8 cellular contexts compared by ENCODE assay signal in the genomic region with DNA sequence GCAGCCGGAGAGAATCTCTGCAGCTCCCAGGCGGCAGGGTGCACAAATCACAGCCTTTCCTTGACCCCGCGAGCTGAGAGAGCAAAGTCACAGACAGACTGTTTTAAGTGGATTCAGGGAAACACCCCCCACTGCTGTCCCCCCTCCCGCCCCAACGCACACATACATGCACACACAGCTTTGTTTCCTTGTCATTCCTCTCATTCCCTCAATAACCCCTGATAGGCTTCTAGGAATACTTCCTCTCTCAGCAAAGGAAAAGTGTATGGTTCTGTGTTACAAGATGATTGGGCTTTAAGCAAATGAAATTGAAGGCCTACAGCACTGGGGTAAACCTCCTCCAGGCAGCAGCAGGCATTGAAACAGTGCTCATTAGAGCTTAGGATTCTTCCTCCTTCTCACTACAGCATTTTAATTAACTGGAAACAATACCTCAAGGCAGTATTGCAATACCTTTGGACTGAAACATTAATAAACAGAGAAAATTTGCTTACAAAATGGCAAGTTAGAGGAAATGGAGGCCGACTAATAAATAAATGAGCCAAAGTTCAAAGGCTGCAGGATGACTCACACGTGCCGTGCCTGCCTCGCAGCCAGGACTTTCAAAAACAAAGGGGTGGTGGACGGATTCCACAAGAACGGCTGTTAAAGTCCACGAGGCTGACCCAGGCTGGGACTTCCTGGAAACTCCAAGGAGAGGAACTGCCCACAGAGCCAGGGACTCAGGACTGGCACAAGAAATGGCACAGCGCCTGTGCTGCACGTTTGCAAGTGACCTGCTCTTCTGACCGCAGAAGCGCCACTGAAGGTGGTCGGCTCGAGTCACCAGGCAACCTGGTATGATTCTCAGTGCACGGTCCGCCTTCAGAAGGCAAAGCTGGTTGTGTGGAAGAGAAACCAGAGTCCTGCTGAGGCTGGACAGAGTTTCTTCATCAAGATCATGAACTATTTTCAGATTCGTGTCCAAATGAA.
DNase-seq lines count a peak whose midpoint lies in the region; ATAC-seq and TF ChIP-seq lines count a peak whose summit lies in the region.

No MANE protein-coding gene starts in this region.

- no peak overlapping the region for H3K27ac ChIP-seq in neural progenitor cell
- no peak overlapping the region for H3K27ac ChIP-seq in effector memory CD4-positive, alpha-beta T cell (ENCODE audit: insufficient read depth, low read length, poor library complexity, severe bottlenecking)

- H3K4me1 Mint-ChIP-seq in neural progenitor cell = peaks cover 23% of the 10 kb centered on the region

- peak overlapping the region; percentile 72 for H3K27ac Mint-ChIP-seq in neural progenitor cell

- peaks cover 2% of the 10 kb centered on the region for H3K9me3 Mint-ChIP-seq in neural progenitor cell

- peak overlapping the region; percentile 88 for H2AFZ ChIP-seq in neural progenitor cell (replicated peaks)

- DNase-seq in Daoy (ENCODE audit: low read depth) = peak; percentile 73
- peak; percentile 36 for DNase-seq in RKO (ENCODE audit: low spot score)
- peak; percentile 76 for DNase-seq in epithelial cell of proximal tubule (ENCODE audit: low read depth)
- no peak for DNase-seq in neural progenitor cell (ENCODE audit: low spot score)
- DNase-seq in effector memory CD4-positive, alpha-beta T cell = no peak
- DNase-seq in NCI-H748 treated with DMSO at 0.1 percent for 48 hours (lab: John Stamatoyannopoulos, UW) = no peak

- peaks cover 11% of the 10 kb centered on the region for H3K4me1 ChIP-seq in neural progenitor cell
- H3K4me1 ChIP-seq in effector memory CD4-positive, alpha-beta T cell (ENCODE audit: control insufficient read depth, insufficient read depth, low read length, poor library complexity, severe bottlenecking) = peaks cover 12% of the 10 kb centered on the region

- no peaks in the 10 kb centered on the region for H4K20me1 ChIP-seq in neural progenitor cell (ENCODE audit: low read depth)

- ATAC-seq in GM21723 (IDR thresholded peaks at IDR 0.05; ENCODE audit: unreplicated experiment) (no peak), GM21447 (IDR thresholded peaks at IDR 0.05; ENCODE audit: unreplicated experiment) (no peak)

- peak overlapping the region; percentile 21 for H3K4me2 ChIP-seq in neural progenitor cell

- H3K27me3 ChIP-seq in neural progenitor cell = no peaks in the 10 kb centered on the region
- H3K27me3 ChIP-seq in effector memory CD4-positive, alpha-beta T cell (replicated peaks; ENCODE audit: control insufficient read depth, insufficient read depth, low read length, poor library complexity, severe bottlenecking) = no peaks in the 10 kb centered on the region

- no peaks in the 10 kb centered on the region for H3K79me2 ChIP-seq in neural progenitor cell (ENCODE audit: low read depth)

- H3K4me3 Mint-ChIP-seq in neural progenitor cell = no peak overlapping the region

- H3K36me3 ChIP-seq in neural progenitor cell = no peaks in the 10 kb centered on the region
- no peaks in the 10 kb centered on the region for H3K36me3 ChIP-seq in effector memory CD4-positive, alpha-beta T cell (ENCODE audit: control insufficient read depth, insufficient read depth, low read length)

- H3K27me3 Mint-ChIP-seq in neural progenitor cell (ENCODE audit: insufficient read depth, low read depth) = peaks cover 9% of the 10 kb centered on the region

- TF ChIP-seq CTCF in epithelial cell of proximal tubule (conservative IDR thresholded peaks at IDR 0.05; ENCODE audit: low read depth, low read length) (no peak), neural progenitor cell (IDR thresholded peaks at IDR 0.05) (no peak)

- H3F3A ChIP-seq in neural progenitor cell (ENCODE audit: low read depth) = no peaks in the 10 kb centered on the region

- no peak overlapping the region for H3K4me3 ChIP-seq in epithelial cell of proximal tubule (ENCODE audit: low read depth, low read length)
- no peak overlapping the region for H3K4me3 ChIP-seq in neural progenitor cell
- H3K4me3 ChIP-seq in effector memory CD4-positive, alpha-beta T cell (ENCODE audit: insufficient read depth, low read depth, low read length, poor library complexity, severe bottlenecking) = no peak overlapping the region

- H3K36me3 Mint-ChIP-seq in neural progenitor cell = no peaks in the 10 kb centered on the region

- H3K9me3 ChIP-seq in neural progenitor cell (ENCODE audit: low read depth) = no peaks in the 10 kb centered on the region
- no peaks in the 10 kb centered on the region for H3K9me3 ChIP-seq in effector memory CD4-positive, alpha-beta T cell (ENCODE audit: control insufficient read depth, low read length)

- H3K9ac ChIP-seq in neural progenitor cell = no peak overlapping the region

Comparison
In these comparisons a context has a peak if more than half of its experiments do, and no peak if none do; other contexts are left out.
1. DNase-seq: peak in Daoy (single experiment), RKO (single experiment) and epithelial cell of proximal tubule (single experiment); none in neural progenitor cell (single experiment), effector memory CD4-positive, alpha-beta T cell (0 of 3) and NCI-H748 treated with DMSO at 0.1 percent for 48 hours (single experiment).